In the genomic region with DNA sequence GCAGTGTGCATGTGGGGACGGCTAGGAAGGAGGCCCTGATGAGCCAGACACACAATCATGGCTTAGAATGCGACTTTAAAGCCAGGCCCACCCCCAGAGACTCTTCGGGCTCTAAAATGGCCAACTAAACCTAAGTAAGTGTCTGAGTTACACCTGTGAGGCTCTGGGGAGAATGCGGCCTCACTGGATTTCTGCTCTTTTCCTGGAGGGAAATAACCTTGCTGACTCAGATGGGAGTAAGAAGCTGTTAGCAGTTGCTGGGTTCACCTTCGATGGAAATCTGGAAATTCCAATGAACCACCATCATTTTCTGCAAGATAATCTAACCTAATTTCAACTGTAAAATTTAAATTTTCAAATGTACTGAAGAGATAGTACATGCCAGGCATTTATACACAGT, we compare ENCODE assay signal across 12 cellular contexts.
A peak's percentile ranks its signal among the peaks of the same experiment; 100 is the strongest.
DNase-seq lines count a peak whose midpoint lies in the region; ATAC-seq, FAIRE-seq and TF ChIP-seq lines count a peak whose summit lies in the region.
"Had no signal": no experiment of that assay in that cellular context is flagged by ENCODE, and none has a peak within 500 bp of the region (broad histone marks: within the 10 kb centered on the region; RNA-seq: fewer than 3 reads in every experiment).

No MANE protein-coding gene starts in this region.

- peak overlapping the region; percentile 95 to 97 (median 97) for H3K27ac ChIP-seq in thyroid gland

- 91 to 95% methylated on average over 5 of the region's 5 CpGs for WGBS in thyroid gland, 2 donors

- peaks cover 32% of the 10 kb centered on the region for H3K27me3 Mint-ChIP-seq in T-helper 1 cell treated with Interleukin-12 subunit alpha and Interleukin-12 subunit beta and Interleukin-4 antibody, amounts not matched to agents 30 μg/mL and 1 μg/mL, for 36 hours (ENCODE audit: low read depth)
- H3K27me3 Mint-ChIP-seq in activated T-helper 1 cell treated with anti-CD3 and anti-CD28 coated beads, Interleukin-12 subunit alpha, Interleukin-12 subunit beta, Interleukin-2, Interleukin-4 antibody, amounts not matched to agents 30 ng/mL and 10 ng/mL and 1 ng/mL, durations not matched to agents 14 hours and 24 hours and 36 hours (ENCODE audit: insufficient read depth), result peaks cover 36% of the 10 kb centered on the region

- TF ChIP-seq CTCF in thyroid gland (IDR thresholded peaks at IDR 0.05), result no peak

- no peaks in the 10 kb centered on the region for H3K9me3 ChIP-seq in thyroid gland
- H3K9me3 ChIP-seq: left lung, pancreas had no signal

- H3K36me3 ChIP-seq in thyroid gland, result no peaks in the 10 kb centered on the region
- H3K36me3 ChIP-seq: left lung, pancreas had no signal

- TF ChIP-seq POLR2A in thyroid gland (IDR thresholded peaks at IDR 0.05), result no peak

- H3K4me1 ChIP-seq in thyroid gland, result peaks cover 10 to 17% of the 10 kb centered on the region in 2 donors

- no peak for ATAC-seq in GM21737 (IDR thresholded peaks at IDR 0.05; ENCODE audit: unreplicated experiment)
- ATAC-seq in GM18909 (IDR thresholded peaks at IDR 0.05; ENCODE audit: poor library complexity, unreplicated experiment), result no peak

- no peak overlapping the region for H3K27ac Mint-ChIP-seq in T-helper 1 cell treated with Interleukin-12 subunit alpha and Interleukin-12 subunit beta and Interleukin-4 antibody, amounts not matched to agents 30 μg/mL and 1 μg/mL, for 36 hours
- no peak overlapping the region for H3K27ac Mint-ChIP-seq in activated T-helper 1 cell treated with anti-CD3 and anti-CD28 coated beads, Interleukin-12 subunit alpha, Interleukin-12 subunit beta, Interleukin-2, Interleukin-4 antibody, amounts not matched to agents 30 ng/mL and 10 ng/mL and 1 ng/mL, durations not matched to agents 14 hours and 24 hours and 36 hours

- no peaks in the 10 kb centered on the region for H3K9me3 Mint-ChIP-seq in T-helper 1 cell treated with Interleukin-12 subunit alpha and Interleukin-12 subunit beta and Interleukin-4 antibody, amounts not matched to agents 30 μg/mL and 1 μg/mL, for 36 hours
- no peaks in the 10 kb centered on the region for H3K9me3 Mint-ChIP-seq in activated T-helper 1 cell treated with anti-CD3 and anti-CD28 coated beads, Interleukin-12 subunit alpha, Interleukin-12 subunit beta, Interleukin-2, Interleukin-4 antibody, amounts not matched to agents 30 ng/mL and 10 ng/mL and 1 ng/mL, durations not matched to agents 14 hours and 24 hours and 36 hours

- H3K4me1 Mint-ChIP-seq in T-helper 1 cell treated with Interleukin-12 subunit alpha and Interleukin-12 subunit beta and Interleukin-4 antibody, amounts not matched to agents 30 μg/mL and 1 μg/mL, for 36 hours (ENCODE audit: low read depth), result peaks cover 9% of the 10 kb centered on the region
- H3K4me1 Mint-ChIP-seq in activated T-helper 1 cell treated with anti-CD3 and anti-CD28 coated beads, Interleukin-12 subunit alpha, Interleukin-12 subunit beta, Interleukin-2, Interleukin-4 antibody, amounts not matched to agents 30 ng/mL and 10 ng/mL and 1 ng/mL, durations not matched to agents 14 hours and 24 hours and 36 hours (ENCODE audit: low read depth), result peaks cover 28% of the 10 kb centered on the region

- peak overlapping the region; percentile 71 for H3K4me3 Mint-ChIP-seq in T-helper 1 cell treated with Interleukin-12 subunit alpha and Interleukin-12 subunit beta and Interleukin-4 antibody, amounts not matched to agents 30 μg/mL and 1 μg/mL, for 36 hours
- peak overlapping the region; percentile 64 for H3K4me3 Mint-ChIP-seq in activated T-helper 1 cell treated with anti-CD3 and anti-CD28 coated beads, Interleukin-12 subunit alpha, Interleukin-12 subunit beta, Interleukin-2, Interleukin-4 antibody, amounts not matched to agents 30 ng/mL and 10 ng/mL and 1 ng/mL, durations not matched to agents 14 hours and 24 hours and 36 hours

- H3K4me3 ChIP-seq in thyroid gland (replicated peaks in 1 of 3), result no peak overlapping the region

- H3K36me3 Mint-ChIP-seq in T-helper 1 cell treated with Interleukin-12 subunit alpha and Interleukin-12 subunit beta and Interleukin-4 antibody, amounts not matched to agents 30 μg/mL and 1 μg/mL, for 36 hours (ENCODE audit: low read depth), result no peaks in the 10 kb centered on the region
- no peaks in the 10 kb centered on the region for H3K36me3 Mint-ChIP-seq in activated T-helper 1 cell treated with anti-CD3 and anti-CD28 coated beads, Interleukin-12 subunit alpha, Interleukin-12 subunit beta, Interleukin-2, Interleukin-4 antibody, amounts not matched to agents 30 ng/mL and 10 ng/mL and 1 ng/mL, durations not matched to agents 14 hours and 24 hours and 36 hours (ENCODE audit: low read depth)

- FAIRE-seq in islet of Langerhans (lab: Jason Lieb, UNC), result peak; percentile 38
- FAIRE-seq: pancreas had no signal

- DNase-seq in T-helper 1 cell (no peak), thyroid gland (no peak), UCSD-AML1 (lab: John Stamatoyannopoulos, UW; ENCODE audit: unreplicated experiment) (no peak)
- no peak for DNase-seq in activated T-helper 1 cell treated with anti-CD3 and anti-CD28 coated beads, Interleukin-12 subunit alpha, Interleukin-12 subunit beta, Interleukin-2, Interleukin-4 antibody, amounts not matched to agents 30 ng/mL and 10 ng/mL and 1 ng/mL, durations not matched to agents 14 hours and 24 hours and 36 hours (ENCODE audit: low spot score)
- DNase-seq: foreskin melanocyte; stimulated activated CD4-positive, alpha-beta T cell treated with anti-CD3 and anti-CD28 coated beads, Interleukin-2, amount 100 ng/mL, for 48 hours had no signal

- intact Hi-C loops in activated T-helper 1 cell treated with anti-CD3 and anti-CD28 coated beads, Interleukin-12 subunit alpha, Interleukin-12 subunit beta, Interleukin-2, Interleukin-4 antibody, amounts not matched to agents 30 ng/mL and 10 ng/mL and 1 ng/mL, durations not matched to agents 14 hours and 24 hours and 36 hours (cut with micrococcal nuclease), result loop anchor here (5.0 kb wide), 3 partner anchors 121 to 299 kb away; a partner anchor contains a TSS
- intact Hi-C loops in thyroid gland (cut with DNase I), result loop anchor here (5.0 kb wide), 2 partner anchors 199 to 239 kb away; no protein-coding TSS in a partner anchor

- no peaks in the 10 kb centered on the region for H3K27me3 ChIP-seq in thyroid gland
- H3K27me3 ChIP-seq: pancreas had no signal
